9 cellular contexts compared by ENCODE assay signal in genomic region chr19:38059897-38060296, GRCh38.
A peak's percentile ranks its signal among the peaks of the same experiment; 100 is the strongest.
DNase-seq lines count a peak whose midpoint lies in the region; ATAC-seq, FAIRE-seq and TF ChIP-seq lines count a peak whose summit lies in the region.
"Had no signal": no experiment of that assay in that cellular context is flagged by ENCODE, and none has a peak within 500 bp of the region (broad histone marks: within the 10 kb centered on the region; RNA-seq: fewer than 3 reads in every experiment).

No MANE protein-coding gene starts in this region.

- H3K4me3 ChIP-seq in OCI-LY7 (ENCODE audit: low read depth, low read length, poor library complexity, severe bottlenecking) (no peak overlapping the region), GM12878 (no peak overlapping the region)
- H3K4me3 ChIP-seq: heart right ventricle had no signal

- peak overlapping the region; percentile 13; the same call in 1 of the 2 replicates for H3K9ac ChIP-seq in GM12878 (ENCODE audit: control insufficient read depth, insufficient read depth, low read length)

- SMC1A ChIA-PET in GM12878 (lab: Charles Lee; ENCODE audit: uncharacterized antibody, unreplicated experiment) = interaction anchor here (0.8 to 3.9 kb wide), 9 partner anchors 11 to 157 kb away, joined by 3 to 18 read pairs (median 4); partner anchors contain the start of genes SIPA1L3 and WDR87

- H3K79me2 ChIP-seq in OCI-LY7 (ENCODE audit: insufficient read depth, low read depth, low read length) = no peaks in the 10 kb centered on the region
- H3K79me2 ChIP-seq in GM12878 (ENCODE audit: control insufficient read depth, insufficient read depth, low read length) = peaks cover 15% of the 10 kb centered on the region

- TF ChIP-seq CTCF in OCI-LY7 (conservative IDR thresholded peaks at IDR 0.05; ENCODE audit: low read length) = no peak
- no peak for TF ChIP-seq CTCF in GM12878 (IDR thresholded peaks at IDR 0.05 in 2 of 3, conservative IDR thresholded peaks at IDR 0.05 in 1 of 3; ENCODE audit: control insufficient read depth in 2 of 3, extremely low read depth in 1 of 3, insufficient read depth in 1 of 3, low read depth in 3 of 3, low read length in 3 of 3)

- no peaks in the 10 kb centered on the region for H3K9me3 ChIP-seq in OCI-LY7 (ENCODE audit: low read length)
- H3K9me3 ChIP-seq in GM12878 (replicated peaks; ENCODE audit: control insufficient read depth, insufficient read depth, low read length) = no peaks in the 10 kb centered on the region
- H3K9me3 ChIP-seq: heart right ventricle had no signal

- intact Hi-C loops in OCI-LY7 (cut with micrococcal nuclease; ENCODE audit: unreplicated experiment) (no loop called here), GM12878 (cut with micrococcal nuclease; ENCODE audit: unreplicated experiment) (no loop called here)

- H3K4me2 ChIP-seq in OCI-LY7 (ENCODE audit: low read length) (peak overlapping the region; percentile 14), GM12878 (ENCODE audit: control insufficient read depth, insufficient read depth) (peak overlapping the region; percentile 17)

- CTCF ChIA-PET in OCI-LY7 (lab: Charles Lee; ENCODE audit: unreplicated experiment) (interaction anchor here (0.9 kb wide), 1 partner anchor 14 kb away, joined by 3 read pairs; no protein-coding TSS in a partner anchor), GM12878 (lab: Yijun Ruan, JAX) (interaction anchor here (0.9 to 2.6 kb wide), 6 partner anchors 10 to 161 kb away, joined by 3 to 14 read pairs (median 4); no protein-coding TSS in a partner anchor)

- no peak for TF ChIP-seq RAD21 in GM12878 (IDR thresholded peaks at IDR 0.05; ENCODE audit: insufficient read depth, low read depth, low read length)

- FAIRE-seq in GM19239 (lab: Jason Lieb, UNC) = peak; percentile 78
- FAIRE-seq in GM12878 (lab: Jason Lieb, UNC) = peak; percentile 38
- FAIRE-seq: G401.6 had no signal

- ATAC-seq in GM12878 (peak; percentile 80), SK-N-SH treated with all-trans-retinoic acid at 6 μM for 48 hours (no peak), GM18907 (IDR thresholded peaks at IDR 0.05; ENCODE audit: unreplicated experiment) (no peak)

- no peaks in the 10 kb centered on the region for H4K20me1 ChIP-seq in OCI-LY7 (ENCODE audit: insufficient read depth, low read length)
- H4K20me1 ChIP-seq in GM12878 (ENCODE audit: control insufficient read depth, insufficient read depth) = no peaks in the 10 kb centered on the region

- RAD21 ChIA-PET in GM12878 (lab: Charles Lee; ENCODE audit: unreplicated experiment) = interaction anchor here (0.5 to 3.4 kb wide), 12 partner anchors 13 to 157 kb away, joined by 3 to 16 read pairs (median 4); partner anchors contain the start of gene SIPA1L3

- H3K27ac ChIP-seq in OCI-LY7 (ENCODE audit: low read depth, low read length, poor library complexity, severe bottlenecking) (peak overlapping the region; percentile 33), GM12878 (ENCODE audit: control insufficient read depth, insufficient read depth) (peak overlapping the region; percentile 64)

- H3K36me3 ChIP-seq in OCI-LY7 (ENCODE audit: insufficient read depth, low read length) (no peaks in the 10 kb centered on the region), GM12878 (ENCODE audit: control insufficient read depth in 2 of 2, insufficient read depth in 2 of 2, low read length in 1 of 2) (peaks cover 5 to 8% of the 10 kb centered on the region in 2 experiments; a peak in 3 of 4 replicates)
- H3K36me3 ChIP-seq: heart right ventricle had no signal

- H3K9me2 ChIP-seq in OCI-LY7 (ENCODE audit: insufficient read depth, low read length) = no peaks in the 10 kb centered on the region

- H3K4me1 ChIP-seq in OCI-LY7 (ENCODE audit: insufficient read depth, low read length, poor library complexity, severe bottlenecking) (peaks cover 35% of the 10 kb centered on the region), GM12878 (ENCODE audit: control insufficient read depth, insufficient read depth, low read length) (peaks cover 29% of the 10 kb centered on the region)

- BruUV-seq in OCI-LY7 (replicated peaks; lab: Mats Ljungman, UMichigan) (no TSS peak), GM12878 (replicated peaks; lab: Mats Ljungman, UMichigan) (no TSS peak)

- POLR2A ChIA-PET in OCI-LY7 (lab: Charles Lee) (interaction anchor here (0.6 to 2.6 kb wide), 5 partner anchors 11 to 144 kb away, joined by 3 to 15 read pairs (median 3); no protein-coding TSS in a partner anchor), GM12878 (lab: Charles Lee) (interaction anchor here (0.7 to 2.1 kb wide), 3 partner anchors 11 to 97 kb away, joined by 3 to 15 read pairs (median 7); no protein-coding TSS in a partner anchor)

- no peaks in the 10 kb centered on the region for H3K27me3 ChIP-seq in GM12878 (replicated peaks in 1 of 2; ENCODE audit: control insufficient read depth in 2 of 2, insufficient read depth in 2 of 2, low read length in 1 of 2)
- H3K27me3 ChIP-seq: heart right ventricle had no signal

- DNase-seq in GM19239 (ENCODE audit: insufficient read length, low spot score) = peak; percentile 58
- peak; percentile 28 for DNase-seq in OCI-LY7 (ENCODE audit: low spot score)
- DNase-seq in GM12878 (ENCODE audit: low read depth, low spot score) = no peak
- DNase-seq in stimulated activated CD8-positive, alpha-beta memory T cell treated with anti-CD3 and anti-CD28 coated beads, Interleukin-4, amount 100 ng/mL, for 48 hours = peak; percentile 43
- no peak for DNase-seq in NCI-H69 (lab: John Stamatoyannopoulos, UW)
- DNase-seq: heart right ventricle had no signal

- H2AFZ ChIP-seq in OCI-LY7 (ENCODE audit: low read length) (no peak overlapping the region), GM12878 (ENCODE audit: control insufficient read depth, low read depth, low read length) (no peak overlapping the region; the same call in none of the 2 replicates)

- no peak for TF ChIP-seq POLR2A in GM12878 (IDR thresholded peaks at IDR 0.05; ENCODE audit: low read depth, low read length)

- in situ Hi-C loops in GM12878 (cut with MboI) = no loop called here

- WGBS in GM12878 (ENCODE audit: insufficient coverage, insufficient replicate concordance, low lambda C conversion rate, missing lambda C conversion rate) = 12% methylated on average over 7 of the region's 7 CpGs

- TF ChIP-seq EP300 in GM12878 (IDR thresholded peaks at IDR 0.05; ENCODE audit: borderline replicate concordance in 1 of 2, control insufficient read depth in 1 of 2, low read depth in 2 of 2, low read length in 2 of 2) = no peak

TF ChIP-seq in GM12878, 131 proteins besides CTCF, POLR2A, EP300 and RAD21 (continues in another document):
- no peak for TF ChIP-seq FOXK2 (IDR thresholded peaks at IDR 0.05)
- TF ChIP-seq YY1 (IDR thresholded peaks at IDR 0.05; ENCODE audit: low read depth, low read length) = 0 out of 2 replicates have a peak, but pooled peaks have one; percentile 25
- TF ChIP-seq SMAD1 (IDR thresholded peaks at IDR 0.05; ENCODE audit: low read depth, partially characterized antibody) = no peak
- peak; percentile 80 for TF ChIP-seq RAD51 (IDR thresholded peaks at IDR 0.05)
- TF ChIP-seq BHLHE40 (IDR thresholded peaks at IDR 0.05; ENCODE audit: borderline replicate concordance in 1 of 2, low read depth in 2 of 2, low read length in 1 of 2) = peak; percentile 86 to 91
- TF ChIP-seq, protein P1, sequence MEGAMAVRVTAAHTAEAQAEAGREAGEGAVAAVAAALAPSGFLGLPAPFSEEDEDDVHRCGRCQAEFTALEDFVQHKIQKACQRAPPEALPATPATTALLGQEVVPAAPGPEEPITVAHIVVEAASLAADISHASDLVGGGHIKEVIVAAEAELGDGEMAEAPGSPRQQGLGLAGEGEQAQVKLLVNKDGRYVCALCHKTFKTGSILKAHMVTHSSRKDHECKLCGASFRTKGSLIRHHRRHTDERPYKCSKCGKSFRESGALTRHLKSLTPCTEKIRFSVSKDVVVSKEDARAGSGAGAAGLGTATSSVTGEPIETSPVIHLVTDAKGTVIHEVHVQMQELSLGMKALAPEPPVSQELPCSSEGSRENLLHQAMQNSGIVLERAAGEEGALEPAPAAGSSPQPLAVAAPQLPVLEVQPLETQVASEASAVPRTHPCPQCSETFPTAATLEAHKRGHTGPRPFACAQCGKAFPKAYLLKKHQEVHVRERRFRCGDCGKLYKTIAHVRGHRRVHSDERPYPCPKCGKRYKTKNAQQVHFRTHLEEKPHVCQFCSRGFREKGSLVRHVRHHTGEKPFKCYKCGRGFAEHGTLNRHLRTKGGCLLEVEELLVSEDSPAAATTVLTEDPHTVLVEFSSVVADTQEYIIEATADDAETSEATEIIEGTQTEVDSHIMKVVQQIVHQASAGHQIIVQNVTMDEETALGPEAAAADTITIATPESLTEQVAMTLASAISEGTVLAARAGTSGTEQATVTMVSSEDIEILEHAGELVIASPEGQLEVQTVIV (IDR thresholded peaks at IDR 0.05; ENCODE audit: borderline replicate concordance, partially characterized antibody) = no peak
- TF ChIP-seq WRNIP1 (IDR thresholded peaks at IDR 0.05; ENCODE audit: borderline replicate concordance, low read depth, low read length) = no peak

TF ChIP-seq in SK-N-SH treated with all-trans-retinoic acid at 6 μM for 48 hours, 23 proteins besides CTCF, POLR2A, EP300 and RAD21:
- TF ChIP-seq SNAI2 (CRISPR knock-in tag; IDR thresholded peaks at IDR 0.05) (no peak), ZFP30 (CRISPR knock-in tag; IDR thresholded peaks at IDR 0.05) (no peak), ZNF565 (CRISPR knock-in tag; conservative IDR thresholded peaks at IDR 0.05; ENCODE audit: low read depth) (no peak), RARB (CRISPR knock-in tag; IDR thresholded peaks at IDR 0.05) (no peak), POU6F1 (CRISPR knock-in tag; IDR thresholded peaks at IDR 0.05; ENCODE audit: borderline replicate concordance, low read depth) (no peak)

Comparison
In these comparisons a context has a peak if more than half of its experiments do, and no peak if none do; other contexts are left out.
1. DNase-seq: peak in GM19239 (single experiment), OCI-LY7 (single experiment) and stimulated activated CD8-positive, alpha-beta memory T cell treated with anti-CD3 and anti-CD28 coated beads, Interleukin-4, amount 100 ng/mL, for 48 hours (single experiment); none in GM12878 (single experiment) and NCI-H69 (single experiment).